In the genomic region with DNA sequence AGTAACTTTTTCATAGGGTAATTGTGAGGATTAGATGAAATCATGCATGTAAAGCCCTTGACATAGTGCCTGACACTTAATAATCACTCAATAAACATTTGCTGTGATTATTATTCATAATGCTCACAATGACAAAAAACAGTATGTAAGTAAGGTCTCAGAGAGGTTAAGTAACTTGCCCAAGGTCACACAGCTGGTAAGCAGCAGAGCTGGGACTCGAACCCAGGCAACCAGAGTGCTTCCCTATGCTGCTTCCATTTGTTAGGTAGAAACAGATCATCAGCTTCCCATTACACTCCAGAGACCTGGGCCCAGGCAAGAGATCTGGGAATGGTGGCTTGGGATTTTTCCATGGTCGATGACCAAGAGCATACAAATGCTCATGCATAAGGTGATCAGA, we compare ENCODE assay signal across 2 cellular contexts.
TF ChIP-seq lines count a peak whose summit lies in the region.

No MANE protein-coding gene starts in this region.

TF ChIP-seq in K562, 482 proteins besides CTCF, POLR2A, EP300 and RAD21:
- TF ChIP-seq POLR2B (IDR thresholded peaks at IDR 0.05; ENCODE audit: low read depth, partially characterized antibody) (no peak), WHSC1 (IDR thresholded peaks at IDR 0.05; ENCODE audit: low read length) (no peak), MAFF (IDR thresholded peaks at IDR 0.05; ENCODE audit: low read length) (no peak), YY1 (IDR thresholded peaks at IDR 0.05; ENCODE audit: borderline replicate concordance in 1 of 3, control insufficient read depth in 1 of 3, extremely low read depth in 1 of 3, insufficient read depth in 3 of 3, insufficient read length in 1 of 3, insufficient replicate concordance in 2 of 3, low read depth in 1 of 3, low read length in 2 of 3) (no peak), RBM25 (IDR thresholded peaks at IDR 0.05; ENCODE audit: low read depth, low read length, severe bottlenecking) (peak; percentile 80), MCM3 (IDR thresholded peaks at IDR 0.05) (no peak), ZFP36 (IDR thresholded peaks at IDR 0.05; ENCODE audit: low read depth, low read length, partially characterized antibody) (peak; percentile 64), ZFP30 (CRISPR knock-in tag; IDR thresholded peaks at IDR 0.05; ENCODE audit: borderline replicate concordance) (no peak), NR4A1 (CRISPR knock-in tag; IDR thresholded peaks at IDR 0.05) (no peak), NR4A1 (tag; IDR thresholded peaks at IDR 0.05) (no peak), MCM2 (IDR thresholded peaks at IDR 0.05; ENCODE audit: low read depth) (no peak), KLF6 (CRISPR knock-in tag; IDR thresholded peaks at IDR 0.05; ENCODE audit: borderline replicate concordance) (no peak), ZNF23 (CRISPR knock-in tag; IDR thresholded peaks at IDR 0.05) (no peak), ZNF436 (CRISPR knock-in tag; IDR thresholded peaks at IDR 0.05) (no peak), TRIM24 (IDR thresholded peaks at IDR 0.05) (no peak), SREBF1 (IDR thresholded peaks at IDR 0.05; ENCODE audit: borderline replicate concordance, low read depth, low read length) (no peak), ADNP (tag; IDR thresholded peaks at IDR 0.05) (peak; percentile 56; the same call in 1 of the 2 replicates), RAD51 (IDR thresholded peaks at IDR 0.05; ENCODE audit: borderline replicate concordance, low read depth) (no peak), ZNF140 (CRISPR knock-in tag; IDR thresholded peaks at IDR 0.05) (no peak), BCOR (IDR thresholded peaks at IDR 0.05) (peak; percentile 13; the same call in 1 of the 2 replicates), ZNF384 (IDR thresholded peaks at IDR 0.05; ENCODE audit: low read depth, low read length) (no peak)

TF ChIP-seq in H1, 55 proteins besides CTCF, POLR2A, EP300 and RAD21:
- TF ChIP-seq TAF1 (IDR thresholded peaks at IDR 0.05; ENCODE audit: low read depth, low read length) (no peak), YY1 (IDR thresholded peaks at IDR 0.05; ENCODE audit: low read depth, low read length) (no peak), POU5F1 (IDR thresholded peaks at IDR 0.05; ENCODE audit: low read depth, low read length) (no peak), MAX (IDR thresholded peaks at IDR 0.05) (no peak), PHF8 (conservative IDR thresholded peaks at IDR 0.05; ENCODE audit: low read depth, low read length) (no peak), KDM1A (IDR thresholded peaks at IDR 0.05; ENCODE audit: borderline replicate concordance, low read length) (peak; percentile 36; the same call in 1 of the 2 replicates), SIN3A (conservative IDR thresholded peaks at IDR 0.05 in 1 of 2, IDR thresholded peaks at IDR 0.05 in 1 of 2; ENCODE audit: low read depth in 1 of 2, low read length in 2 of 2) (no peak), BRCA1 (IDR thresholded peaks at IDR 0.05; ENCODE audit: low read depth, low read length) (no peak)
